In genomic region chr18:12477606-12478005, GRCh38 we compare ENCODE assay signal across 23 cellular contexts.
"Had no signal": no experiment of that assay in that cellular context is flagged by ENCODE, and none has a peak within 500 bp of the region (broad histone marks: within the 10 kb centered on the region; RNA-seq: fewer than 3 reads in every experiment).

No MANE protein-coding gene starts in this region.

- ATAC-seq: activated CD4-positive, alpha-beta T cell treated with anti-CD3 and anti-CD28 coated beads for 36 hours; activated naive CD4-positive, alpha-beta T cell treated with anti-CD3 and anti-CD28 coated beads, Interleukin-2, amount 50 U/mL, for 72 hours had no signal

- H3K36me3 Mint-ChIP-seq: activated naive CD4-positive, alpha-beta T cell treated with anti-CD3 and anti-CD28 coated beads, Interleukin-2, amount 50 U/mL, for 72 hours; T-cell had no signal

- H3K4me3 Mint-ChIP-seq: activated CD4-positive, alpha-beta memory T cell treated with anti-CD3 and anti-CD28 coated beads, Interleukin-2, amount 10 ng/mL, durations not matched to agents 7 days and 5 days; activated CD4-positive, alpha-beta T cell treated with anti-CD3 and anti-CD28 coated beads for 36 hours; activated naive CD8-positive, alpha-beta T cell treated with anti-CD3 and anti-CD28 coated beads, Interleukin-2, amount 50 U/mL, for 24 hours; T-cell had no signal

- H3K4me3 ChIP-seq: SK-N-MC had no signal

- H3K4me1 Mint-ChIP-seq: activated CD4-positive, alpha-beta memory T cell treated with anti-CD3 and anti-CD28 coated beads, Interleukin-2, amount 10 ng/mL, durations not matched to agents 7 days and 5 days; activated CD4-positive, alpha-beta T cell treated with anti-CD3 and anti-CD28 coated beads for 36 hours; activated naive CD8-positive, alpha-beta T cell treated with anti-CD3 and anti-CD28 coated beads, Interleukin-2, amount 50 U/mL, for 24 hours had no signal

- H3K9me3 Mint-ChIP-seq: activated CD4-positive, alpha-beta memory T cell treated with anti-CD3 and anti-CD28 coated beads, Interleukin-2, amount 10 ng/mL, durations not matched to agents 7 days and 5 days; activated naive CD4-positive, alpha-beta T cell treated with anti-CD3 and anti-CD28 coated beads, Interleukin-2, amount 50 U/mL, for 72 hours; activated naive CD8-positive, alpha-beta T cell treated with anti-CD3 and anti-CD28 coated beads, Interleukin-2, amount 50 U/mL, for 24 hours; T-cell had no signal

- H3K27ac ChIP-seq: brain microvascular endothelial cell, SK-N-MC, VCaP had no signal

- H3K27me3 ChIP-seq: brain microvascular endothelial cell had no signal

- H3K27ac Mint-ChIP-seq: activated CD4-positive, alpha-beta memory T cell treated with anti-CD3 and anti-CD28 coated beads, Interleukin-2, amount 10 ng/mL, durations not matched to agents 7 days and 5 days; activated CD4-positive, alpha-beta T cell treated with anti-CD3 and anti-CD28 coated beads for 36 hours; activated naive CD4-positive, alpha-beta T cell treated with anti-CD3 and anti-CD28 coated beads, Interleukin-2, amount 50 U/mL, for 72 hours; activated naive CD8-positive, alpha-beta T cell treated with anti-CD3 and anti-CD28 coated beads, Interleukin-2, amount 50 U/mL, for 24 hours; T-cell had no signal

- DNase-seq: activated CD4-positive, alpha-beta memory T cell treated with anti-CD3 and anti-CD28 coated beads, Interleukin-2, amount 10 ng/mL, durations not matched to agents 7 days and 5 days; activated CD4-positive, alpha-beta T cell treated with anti-CD3 and anti-CD28 coated beads for 36 hours; activated CD4-positive, alpha-beta T cell treated with anti-CD3 and anti-CD28 coated beads, Interleukin-2, amount 50 U/mL, for 1 hour; activated CD8-positive, alpha-beta memory T cell treated with anti-CD3 and anti-CD28 coated beads, Interleukin-2, amount 50 U/mL, for 4 hours; activated naive CD4-positive, alpha-beta T cell treated with Interleukin-2 at 50 U/mL for 16 hours; activated naive CD8-positive, alpha-beta T cell treated with anti-CD3 and anti-CD28 coated beads, Interleukin-2, amount 50 U/mL, for 24 hours; amniotic stem cell; brain microvascular endothelial cell; IMR-90; Kasumi-1; KBM-7; NCI-H1105 treated with DMSO at 0.1 percent for 48 hours; NCI-H1436 treated with DMSO at 0.1 percent for 48 hours; NCI-H187; NCI-H2081 treated with DMSO at 0.1 percent for 48 hours; NCI-H446 treated with DMSO at 0.1 percent for 48 hours; NCI-H526; NCI-H82 had no signal

- FAIRE-seq: astrocyte had no signal

- H3K27me3 Mint-ChIP-seq: activated CD4-positive, alpha-beta memory T cell treated with anti-CD3 and anti-CD28 coated beads, Interleukin-2, amount 10 ng/mL, durations not matched to agents 7 days and 5 days; activated CD4-positive, alpha-beta T cell treated with anti-CD3 and anti-CD28 coated beads for 36 hours; activated naive CD8-positive, alpha-beta T cell treated with anti-CD3 and anti-CD28 coated beads, Interleukin-2, amount 50 U/mL, for 24 hours; T-cell had no signal
